In the genomic region with DNA sequence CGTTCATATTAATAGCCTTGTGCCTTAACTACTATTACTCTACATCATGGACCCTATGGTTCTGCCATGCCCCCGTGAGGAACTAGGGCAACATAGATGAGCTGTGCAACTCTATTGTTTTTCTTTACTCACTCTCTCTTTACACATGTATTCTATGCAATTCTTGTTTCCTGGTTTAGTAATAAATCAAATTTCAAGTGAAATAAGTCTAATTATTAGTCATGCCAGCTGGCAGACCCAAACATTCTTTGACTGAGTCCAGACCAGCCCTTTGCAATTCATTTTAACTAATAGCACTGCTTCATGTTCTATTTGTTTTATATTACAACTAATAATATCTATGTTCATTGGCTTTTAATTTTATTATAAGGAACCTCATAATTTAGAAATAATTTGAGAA, we compare ENCODE assay signal across 18 cellular contexts.
"Had no signal": no experiment of that assay in that cellular context is flagged by ENCODE, and none has a peak within 500 bp of the region (broad histone marks: within the 10 kb centered on the region; RNA-seq: fewer than 3 reads in every experiment).

No MANE protein-coding gene starts in this region.

- DNase-seq: KBM-7, NCI-H1092, NCI-H1105 treated with DMSO at 0.1 percent for 48 hours, NCI-H1417 treated with DMSO at 0.1 percent for 48 hours, NCI-H146, NCI-H1694 treated with DMSO at 0.1 percent for 48 hours, NCI-H1930, NCI-H2081, NCI-H2107, NCI-H2227 treated with DMSO at 0.1 percent for 48 hours, NCI-H524, NCI-H526 treated with DMSO at 0.1 percent for 48 hours, NCI-H774, Right ventricle myocardium superior, SIG-M5 had no signal

- H3K4me1 ChIP-seq: SJSA1 had no signal

- H3K36me3 ChIP-seq: SJSA1 had no signal

- H3K27ac ChIP-seq: SJSA1, SK-N-MC had no signal

- H3K4me3 ChIP-seq: SJSA1, SK-N-MC had no signal

- H3K9me3 ChIP-seq: SJSA1 had no signal

- H3K27me3 ChIP-seq: SJSA1 had no signal

- ATAC-seq: Panc1 had no signal
